ENCODE assay signal across 25 cellular contexts in genomic region chr14:91614187-91614586, GRCh38.
DNase-seq lines count a peak whose midpoint lies in the region; ATAC-seq, FAIRE-seq and TF ChIP-seq lines count a peak whose summit lies in the region.
"Had no signal": no experiment of that assay in that cellular context is flagged by ENCODE, and none has a peak within 500 bp of the region (broad histone marks: within the 10 kb centered on the region; RNA-seq: fewer than 3 reads in every experiment).

No MANE protein-coding gene starts in this region.

- peak overlapping the region; percentile 34 for H3K4me3 Mint-ChIP-seq in astrocyte (ENCODE audit: unreplicated experiment)
- H3K4me3 Mint-ChIP-seq in CD8-positive, alpha-beta T cell = no peak overlapping the region
- H3K4me3 Mint-ChIP-seq: activated CD8-positive, alpha-beta T cell treated with anti-CD3 and anti-CD28 coated beads, Interleukin-2, amount 10 ng/mL, durations not matched to agents 7 days and 5 days; CD4-positive, alpha-beta T cell; T-cell had no signal

- H3K4me1 Mint-ChIP-seq in astrocyte (ENCODE audit: low read depth, unreplicated experiment) = peaks cover 6% of the 10 kb centered on the region
- H3K4me1 Mint-ChIP-seq in CD8-positive, alpha-beta T cell (ENCODE audit: low read depth) = no peaks in the 10 kb centered on the region
- H3K4me1 Mint-ChIP-seq: T-cell had no signal

- no peaks in the 10 kb centered on the region for H3F3A ChIP-seq in SK-N-SH (replicated peaks; ENCODE audit: insufficient read depth)

- H3K79me2 ChIP-seq in SK-N-SH (ENCODE audit: insufficient read depth) (no peaks in the 10 kb centered on the region), astrocyte (ENCODE audit: insufficient read depth, low read length) (no peaks in the 10 kb centered on the region)

- POLR2A ChIA-PET in SK-N-SH (lab: Yijun Ruan, JAX) = no interaction called here
- POLR2A ChIA-PET in CD8-positive, alpha-beta T cell (lab: Charles Lee) = no interaction called here

- no peak overlapping the region for H3K4me3 ChIP-seq in SK-N-SH (ENCODE audit: low read depth in 2 of 2, low read length in 1 of 2)
- no peak overlapping the region for H3K4me3 ChIP-seq in astrocyte (ENCODE audit: insufficient read depth, low read depth, low read length)
- H3K4me3 ChIP-seq in CD8-positive, alpha-beta T cell (ENCODE audit: low read depth, low read length) = no peak overlapping the region

- H3K9me2 ChIP-seq in SK-N-SH = no peaks in the 10 kb centered on the region

- H3K27me3 ChIP-seq in SK-N-SH (ENCODE audit: insufficient read depth) (no peaks in the 10 kb centered on the region), astrocyte (ENCODE audit: insufficient read depth, low read length) (no peaks in the 10 kb centered on the region), foreskin keratinocyte (no peaks in the 10 kb centered on the region)
- no peaks in the 10 kb centered on the region for H3K27me3 ChIP-seq in CD8-positive, alpha-beta T cell (ENCODE audit: insufficient read depth, low read length)

- H3K9me3 ChIP-seq in SK-N-SH = no peaks in the 10 kb centered on the region
- H3K9me3 ChIP-seq in astrocyte (ENCODE audit: insufficient read depth, low read depth, low read length) = no peaks in the 10 kb centered on the region
- H3K9me3 ChIP-seq in CD8-positive, alpha-beta T cell (ENCODE audit: low read length) = no peaks in the 10 kb centered on the region

- no peaks in the 10 kb centered on the region for H3K4me1 ChIP-seq in SK-N-SH (ENCODE audit: control insufficient read depth in 1 of 2, insufficient read depth in 2 of 2, low read depth in 1 of 2, low read length in 1 of 2)
- peaks cover 4% of the 10 kb centered on the region for H3K4me1 ChIP-seq in astrocyte (ENCODE audit: insufficient read depth, low read length)
- H3K4me1 ChIP-seq in foreskin keratinocyte = no peaks in the 10 kb centered on the region
- H3K4me1 ChIP-seq in CD8-positive, alpha-beta T cell (ENCODE audit: insufficient read depth, low read length) = no peaks in the 10 kb centered on the region

- no peak for TF ChIP-seq RAD21 in SK-N-SH (IDR thresholded peaks at IDR 0.05; ENCODE audit: low read length)

- 50% methylated on average over 1 of the region's 2 CpGs for WGBS in SK-N-SH (ENCODE audit: low lambda C conversion rate)

- no peak for TF ChIP-seq EP300 in SK-N-SH (IDR thresholded peaks at IDR 0.05; ENCODE audit: borderline replicate concordance in 1 of 2, low read depth in 1 of 2, low read length in 1 of 2)

- H3K36me3 ChIP-seq in SK-N-SH (replicated peaks in 1 of 2; ENCODE audit: control insufficient read depth in 1 of 2, insufficient read depth in 2 of 2, low read length in 1 of 2) = no peaks in the 10 kb centered on the region
- H3K36me3 ChIP-seq in astrocyte (ENCODE audit: insufficient read depth, low read length) = no peaks in the 10 kb centered on the region
- H3K36me3 ChIP-seq in CD8-positive, alpha-beta T cell (ENCODE audit: insufficient read depth, low read length) = no peaks in the 10 kb centered on the region

- no peak for FAIRE-seq in astrocyte (lab: Jason Lieb, UNC)
- FAIRE-seq: GM18507, TTC549 had no signal

- DNase-seq in SK-N-SH (no peak), HT1080 (ENCODE audit: low read depth) (peak; percentile 32), astrocyte (ENCODE audit: low read depth) (no peak), foreskin keratinocyte (peak in 1 of 2 donors; percentile 18), iPS-NIHi7 (ENCODE audit: extremely low spot score) (no peak)
- no peak for DNase-seq in stimulated activated naive CD4-positive, alpha-beta T cell (lab: John Stamatoyannopoulos, UW)
- no peak for DNase-seq in CD8-positive, alpha-beta T cell
- DNase-seq: activated CD4-positive, CD25-positive, alpha-beta regulatory T cell treated with anti-CD3 and anti-CD28 coated beads, Interleukin-2, amount 50 U/mL, for 72 hours; activated CD8-positive, alpha-beta T cell treated with anti-CD3 and anti-CD28 coated beads, Interleukin-2, amount 10 ng/mL, durations not matched to agents 7 days and 5 days; CD4-positive, alpha-beta T cell; dermis blood vessel endothelial cell; DMS153; GF-D8; Kasumi-1; NCI-H1092; NCI-H2029; NCI-H446; SHP77 treated with DMSO at 0.1 percent for 48 hours; stimulated activated CD8-positive, alpha-beta memory T cell treated with anti-CD3 and anti-CD28 coated beads, Interleukin-4, amount 100 ng/mL, for 48 hours; T-cell had no signal

- CTCF ChIA-PET in SK-N-SH (lab: Yijun Ruan, JAX) = no interaction called here
- CTCF ChIA-PET in CD8-positive, alpha-beta T cell (lab: Charles Lee) = no interaction called here

- intact Hi-C loops in CD8-positive, alpha-beta T cell (cut with DNase I, micrococcal nuclease) = no loop called here

- no peak for TF ChIP-seq CTCF in SK-N-SH (IDR thresholded peaks at IDR 0.05)
- no peak for TF ChIP-seq CTCF in astrocyte (IDR thresholded peaks at IDR 0.05; ENCODE audit: insufficient read depth, low read depth, low read length)
- no peak for TF ChIP-seq CTCF in foreskin keratinocyte (conservative IDR thresholded peaks at IDR 0.05)
- no peak for TF ChIP-seq CTCF in CD8-positive, alpha-beta T cell (IDR thresholded peaks at IDR 0.05)

- H3K9ac ChIP-seq in SK-N-SH (no peak overlapping the region), astrocyte (ENCODE audit: low read length) (no peak overlapping the region)

- peak overlapping the region; percentile 66 for H3K27ac Mint-ChIP-seq in astrocyte (ENCODE audit: unreplicated experiment)
- no peak overlapping the region for H3K27ac Mint-ChIP-seq in CD8-positive, alpha-beta T cell
- H3K27ac Mint-ChIP-seq: activated CD8-positive, alpha-beta T cell treated with anti-CD3 and anti-CD28 coated beads, Interleukin-2, amount 10 ng/mL, durations not matched to agents 7 days and 5 days; CD4-positive, alpha-beta T cell; progenitor cell of endocrine pancreas; T-cell had no signal

- ATAC-seq in SK-N-SH treated with all-trans-retinoic acid at 6 μM for 48 hours = no peak
- peak; percentile 68 for ATAC-seq in foreskin keratinocyte
- no peak for ATAC-seq in CD8-positive, alpha-beta T cell
- ATAC-seq: activated CD8-positive, alpha-beta T cell treated with anti-CD3 and anti-CD28 coated beads, Interleukin-2, amount 10 ng/mL, durations not matched to agents 7 days and 5 days; T-cell had no signal

- no peaks in the 10 kb centered on the region for H3K27me3 Mint-ChIP-seq in astrocyte (ENCODE audit: low read depth, unreplicated experiment)
- no peaks in the 10 kb centered on the region for H3K27me3 Mint-ChIP-seq in CD8-positive, alpha-beta T cell (ENCODE audit: low read depth)
- H3K27me3 Mint-ChIP-seq: CD4-positive, alpha-beta T cell; progenitor cell of endocrine pancreas; T-cell had no signal

- H4K20me1 ChIP-seq in SK-N-SH (ENCODE audit: insufficient read depth) (no peaks in the 10 kb centered on the region), astrocyte (ENCODE audit: insufficient read depth, low read length) (no peaks in the 10 kb centered on the region)

- no peaks in the 10 kb centered on the region for H3K9me3 Mint-ChIP-seq in astrocyte (ENCODE audit: unreplicated experiment)
- no peaks in the 10 kb centered on the region for H3K9me3 Mint-ChIP-seq in CD8-positive, alpha-beta T cell
- H3K9me3 Mint-ChIP-seq: CD4-positive, alpha-beta T cell; T-cell had no signal

- H2AFZ ChIP-seq in SK-N-SH (ENCODE audit: low read depth) (0 out of 2 replicates have a peak overlapping the region, but pooled peaks have one; percentile 4), astrocyte (ENCODE audit: low read depth, low read length) (peak overlapping the region; percentile 27)

- H3K36me3 Mint-ChIP-seq in astrocyte (ENCODE audit: low read depth, unreplicated experiment) = no peaks in the 10 kb centered on the region
- H3K36me3 Mint-ChIP-seq in CD8-positive, alpha-beta T cell = no peaks in the 10 kb centered on the region
- H3K36me3 Mint-ChIP-seq: T-cell had no signal

- H3K4me2 ChIP-seq in SK-N-SH (no peak overlapping the region), astrocyte (ENCODE audit: low read length) (no peak overlapping the region)

- H3K27ac ChIP-seq in SK-N-SH (ENCODE audit: low read depth in 2 of 2, low read length in 1 of 2) = no peak overlapping the region
- H3K27ac ChIP-seq in astrocyte (ENCODE audit: low read depth, low read length) = no peak overlapping the region
- H3K27ac ChIP-seq in foreskin keratinocyte = no peak overlapping the region
- H3K27ac ChIP-seq in CD8-positive, alpha-beta T cell (ENCODE audit: low read depth, low read length) = no peak overlapping the region
- H3K27ac ChIP-seq: 22Rv1 had no signal

TF ChIP-seq in SK-N-SH, 30 proteins besides CTCF, POLR2A, EP300 and RAD21 (continues in another document):
- no peak for TF ChIP-seq POLR2AphosphoS5 (IDR thresholded peaks at IDR 0.05; ENCODE audit: low read depth, low read length)
- TF ChIP-seq TAF1 (IDR thresholded peaks at IDR 0.05; ENCODE audit: borderline replicate concordance, low read depth, low read length) = no peak

TF ChIP-seq in SK-N-SH treated with all-trans-retinoic acid at 6 μM for 48 hours, 23 proteins besides CTCF, POLR2A, EP300 and RAD21 (continues in another document):
- no peak for TF ChIP-seq ZC3H10 (CRISPR knock-in tag; IDR thresholded peaks at IDR 0.05)
- no peak for TF ChIP-seq OSR1 (CRISPR knock-in tag; IDR thresholded peaks at IDR 0.05)
- no peak for TF ChIP-seq ZFP3 (CRISPR knock-in tag; IDR thresholded peaks at IDR 0.05)
- TF ChIP-seq, protein P1, sequence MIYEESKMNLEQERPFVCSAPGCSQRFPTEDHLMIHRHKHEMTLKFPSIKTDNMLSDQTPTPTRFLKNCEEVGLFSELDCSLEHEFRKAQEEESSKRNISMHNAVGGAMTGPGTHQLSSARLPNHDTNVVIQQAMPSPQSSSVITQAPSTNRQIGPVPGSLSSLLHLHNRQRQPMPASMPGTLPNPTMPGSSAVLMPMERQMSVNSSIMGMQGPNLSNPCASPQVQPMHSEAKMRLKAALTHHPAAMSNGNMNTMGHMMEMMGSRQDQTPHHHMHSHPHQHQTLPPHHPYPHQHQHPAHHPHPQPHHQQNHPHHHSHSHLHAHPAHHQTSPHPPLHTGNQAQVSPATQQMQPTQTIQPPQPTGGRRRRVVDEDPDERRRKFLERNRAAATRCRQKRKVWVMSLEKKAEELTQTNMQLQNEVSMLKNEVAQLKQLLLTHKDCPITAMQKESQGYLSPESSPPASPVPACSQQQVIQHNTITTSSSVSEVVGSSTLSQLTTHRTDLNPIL (CRISPR knock-in tag; IDR thresholded peaks at IDR 0.05; ENCODE audit: low read depth) = no peak
- TF ChIP-seq CSDC2 (CRISPR knock-in tag; IDR thresholded peaks at IDR 0.05) = no peak
- no peak for TF ChIP-seq TOX (CRISPR knock-in tag; IDR thresholded peaks at IDR 0.05; ENCODE audit: borderline replicate concordance)
